ENCODE assay signal across 24 cellular contexts in the genomic region with DNA sequence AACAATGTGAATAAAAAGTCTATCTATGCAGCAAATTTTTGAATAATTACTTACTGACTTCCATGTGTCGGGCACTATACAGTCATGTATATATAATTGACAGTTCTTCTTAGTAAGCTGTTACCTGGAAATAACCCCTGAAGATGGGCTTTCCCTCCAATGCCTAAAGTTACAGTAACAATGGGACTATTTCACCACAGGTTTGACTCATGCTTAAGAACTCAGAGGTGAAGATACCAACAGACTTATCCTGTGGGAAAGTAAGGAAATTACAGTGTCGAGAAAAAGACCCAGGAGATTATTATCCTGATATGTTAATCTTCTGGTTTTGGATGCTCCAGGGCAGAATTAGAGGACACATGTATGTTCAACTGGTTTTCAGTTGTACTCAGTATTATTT.
DNase-seq lines count a peak whose midpoint lies in the region; ATAC-seq, FAIRE-seq and TF ChIP-seq lines count a peak whose summit lies in the region.
"Had no signal": no experiment of that assay in that cellular context is flagged by ENCODE, and none has a peak within 500 bp of the region (broad histone marks: within the 10 kb centered on the region; RNA-seq: fewer than 3 reads in every experiment).

No MANE protein-coding gene starts in this region.

- POLR2A ChIA-PET in MCF 10A (lab: Yijun Ruan, JAX): interaction anchor here (1.3 kb wide), 1 partner anchor 9 kb away, joined by 6 read pairs; no protein-coding TSS in a partner anchor

- H3K36me3 ChIP-seq in breast epithelium (no peaks in the 10 kb centered on the region), RWPE2 (ENCODE audit: low read depth) (no peaks in the 10 kb centered on the region)
- H3K36me3 ChIP-seq: MG63, SJSA1 had no signal

- DNase-seq in MCF 10A (ENCODE audit: unreplicated experiment) (peak; percentile 68), breast epithelium (ENCODE audit: low spot score in 2 of 2) (no peak), RWPE2 (ENCODE audit: low spot score) (no peak), urothelium cell line (ENCODE audit: low spot score) (peak; percentile 26)
- no peak for DNase-seq in activated CD4-positive, CD25-positive, alpha-beta regulatory T cell treated with anti-CD3 and anti-CD28 coated beads, Interleukin-2, amount 50 U/mL, for 72 hours
- DNase-seq: 8988T; Caco-2; CD4-positive, alpha-beta T cell; GF-D8; IMR-90; MG63; NCI-H1092 treated with DMSO at 0.1 percent for 48 hours; NCI-H146; NCI-H2081; NCI-H2171 treated with DMSO at 0.1 percent for 48 hours; NCI-H446 treated with DMSO at 0.1 percent for 48 hours; SW 1271 had no signal

- H3K4me3 ChIP-seq in breast epithelium (no peak overlapping the region), RWPE2 (ENCODE audit: severe bottlenecking) (no peak overlapping the region)
- H3K4me3 ChIP-seq: GM23338, MG63, SJSA1 had no signal

- ATAC-seq in RWPE2 (ENCODE audit: low read depth) (peak; percentile 96), esophagus mucosa (peak; percentile 84), GM21390 (IDR thresholded peaks at IDR 0.05; ENCODE audit: unreplicated experiment) (no peak), GM18519 (IDR thresholded peaks at IDR 0.05; ENCODE audit: low FRiP score, unreplicated experiment) (no peak)
- ATAC-seq: GM23338 had no signal

- CTCF ChIA-PET in MCF 10A (lab: Yijun Ruan, JAX): interaction anchor here (0.5 to 1.9 kb wide), 4 partner anchors 8 to 600 kb away, joined by 3 to 6 read pairs (median 3); no protein-coding TSS in a partner anchor

- BruUV-seq in MCF 10A (replicated peaks; lab: Mats Ljungman, UMichigan): no TSS peak

- TF ChIP-seq CTCF in MCF 10A (IDR thresholded peaks at IDR 0.05; ENCODE audit: unreplicated experiment): no peak
- no peak for TF ChIP-seq CTCF in breast epithelium (IDR thresholded peaks at IDR 0.05)
- TF ChIP-seq CTCF in RWPE2 (IDR thresholded peaks at IDR 0.05; ENCODE audit: poor library complexity, severe bottlenecking): no peak

- no peaks in the 10 kb centered on the region for H3K4me1 ChIP-seq in breast epithelium
- peaks cover 20% of the 10 kb centered on the region for H3K4me1 ChIP-seq in RWPE2 (ENCODE audit: insufficient read depth, poor library complexity, severe bottlenecking)
- H3K4me1 ChIP-seq: Caco-2 had no signal

- H3K27ac ChIP-seq in breast epithelium (no peak overlapping the region), RWPE2 (ENCODE audit: poor library complexity, severe bottlenecking) (peak overlapping the region; percentile 16)
- H3K27ac ChIP-seq: SJSA1 had no signal

- H3K36me3 Mint-ChIP-seq in MCF 10A (ENCODE audit: insufficient read depth, unreplicated experiment): peaks cover 5% of the 10 kb centered on the region

- no peak for FAIRE-seq in urothelium cell line (lab: Jason Lieb, UNC)
- FAIRE-seq: GM19239, HTR-8/SVneo had no signal

- intact Hi-C loops in MCF 10A (cut with micrococcal nuclease): no loop called here
- intact Hi-C loops in breast epithelium (cut with DNase I; ENCODE audit: low total_unique reads): no loop called here

- H3K9me3 ChIP-seq in breast epithelium (no peaks in the 10 kb centered on the region), RWPE2 (ENCODE audit: severe bottlenecking) (no peaks in the 10 kb centered on the region)
- H3K9me3 ChIP-seq: Caco-2, MG63, SJSA1 had no signal

- no peak for TF ChIP-seq POLR2A in breast epithelium (IDR thresholded peaks at IDR 0.05)

- peaks cover 7% of the 10 kb centered on the region for H3K9me3 Mint-ChIP-seq in MCF 10A (ENCODE audit: unreplicated experiment)
- H3K9me3 Mint-ChIP-seq: GM23338 had no signal

- H3K27me3 Mint-ChIP-seq in MCF 10A (ENCODE audit: insufficient read depth, unreplicated experiment): no peaks in the 10 kb centered on the region
- H3K27me3 Mint-ChIP-seq: CD4-positive, alpha-beta T cell had no signal

- H3K27ac Mint-ChIP-seq in MCF 10A (ENCODE audit: low read depth, unreplicated experiment): no peak overlapping the region
- H3K27ac Mint-ChIP-seq: CD4-positive, alpha-beta T cell; GM23338 had no signal

- H3K4me1 Mint-ChIP-seq in MCF 10A (ENCODE audit: insufficient read depth, unreplicated experiment): peaks cover 6% of the 10 kb centered on the region

- H3K4me3 Mint-ChIP-seq in MCF 10A (ENCODE audit: unreplicated experiment): no peak overlapping the region
- H3K4me3 Mint-ChIP-seq: CD4-positive, alpha-beta T cell; GM23338 had no signal

- H3K27me3 ChIP-seq in breast epithelium (no peaks in the 10 kb centered on the region), RWPE2 (ENCODE audit: insufficient read depth, poor library complexity, severe bottlenecking) (no peaks in the 10 kb centered on the region)
- H3K27me3 ChIP-seq: SJSA1 had no signal

Comparison
In these comparisons a context has a peak if more than half of its experiments do, and no peak if none do; other contexts are left out.
1. DNase-seq: peak in MCF 10A (single experiment) and urothelium cell line (single experiment); none in breast epithelium (0 of 2), RWPE2 (single experiment) and activated CD4-positive, CD25-positive, alpha-beta regulatory T cell treated with anti-CD3 and anti-CD28 coated beads, Interleukin-2, amount 50 U/mL, for 72 hours (single experiment).
2. ATAC-seq: peak in RWPE2 (single experiment) and esophagus mucosa (single experiment); none in GM21390 (single experiment) and GM18519 (single experiment).